In genomic region chr16:47387026-47387734, GRCh38 we compare ENCODE assay signal across 26 cellular contexts.
"Had no signal": no experiment of that assay in that cellular context is flagged by ENCODE, and none has a peak within 500 bp of the region (broad histone marks: within the 10 kb centered on the region; RNA-seq: fewer than 3 reads in every experiment).

No MANE protein-coding gene starts in this region.

- H3K27me3 Mint-ChIP-seq: activated B cell treated with CpG ODN at 0.5 μM for 24 hours; activated CD8-positive, alpha-beta memory T cell treated with anti-CD3 and anti-CD28 coated beads, Interleukin-2, amount 10 ng/mL, durations not matched to agents 7 days and 5 days; activated naive CD4-positive, alpha-beta T cell treated with anti-CD3 and anti-CD28 coated beads, Interleukin-2, amount 50 U/mL, for 24 hours; activated naive CD8-positive, alpha-beta T cell treated with anti-CD3 and anti-CD28 coated beads, Interleukin-2, amount 50 U/mL, for 24 hours had no signal

- H3K9me3 Mint-ChIP-seq: activated B cell treated with CpG ODN at 0.5 μM for 24 hours; activated naive CD4-positive, alpha-beta T cell treated with anti-CD3 and anti-CD28 coated beads, Interleukin-2, amount 50 U/mL, for 24 hours; activated naive CD8-positive, alpha-beta T cell treated with anti-CD3 and anti-CD28 coated beads, Interleukin-2, amount 50 U/mL, for 24 hours; activated T-helper 2 cell treated with anti-CD3 and anti-CD28 coated beads, Interferon-gamma antibody, Interleukin-2, Interleukin-4, amounts not matched to agents 10 μg/mL and 5 μg/mL and 100 μg/mL, durations not matched to agents 14 hours and 24 hours and 36 hours; immature natural killer cell had no signal

- H3K4me1 ChIP-seq: lower lobe of right lung, prostate gland had no signal

- H3K27ac ChIP-seq: heart left ventricle, lower lobe of right lung, ovary, prostate gland, spleen, tibial nerve had no signal

- H3K27me3 ChIP-seq: heart left ventricle, ovary, spleen, tibial nerve had no signal

- H3K36me3 ChIP-seq: lower lobe of right lung, ovary, prostate gland had no signal

- H3K4me3 ChIP-seq: heart left ventricle, lower lobe of right lung, mucosa of descending colon, ovary, prostate gland, spleen, tibial nerve had no signal

- DNase-seq: activated B cell treated with CpG ODN at 0.5 μM for 24 hours; activated CD4-positive, alpha-beta T cell treated with anti-CD3 and anti-CD28 coated beads, Interleukin-2, amount 50 U/mL, for 1 hour; activated CD8-positive, alpha-beta memory T cell treated with anti-CD3 and anti-CD28 coated beads, Interleukin-2, amount 10 ng/mL, durations not matched to agents 7 days and 5 days; activated CD8-positive, alpha-beta T cell treated with anti-CD3 and anti-CD28 coated beads, Interleukin-2, amount 10 ng/mL, durations not matched to agents 7 days and 5 days; activated naive CD8-positive, alpha-beta T cell treated with anti-CD3 and anti-CD28 coated beads, Interleukin-2, amount 50 U/mL, for 24 hours; activated T-cell treated with anti-CD3 and anti-CD28 coated beads, Interleukin-2, amount 50 U/mL, for 48 hours; amygdala; central memory CD4-positive, alpha-beta T cell; effector CD8-positive, alpha-beta T cell; erythroblast; heart left ventricle; hypothalamus; immature natural killer cell; lower lobe of right lung; mesenchymal stem cell; mucosa of descending colon; ovary; retina; spleen; stimulated activated naive CD4-positive, alpha-beta T cell treated with Interleukin-2 at 50 U/mL for 16 hours; T-helper 2 cell had no signal

- H3K36me3 Mint-ChIP-seq: activated CD8-positive, alpha-beta memory T cell treated with anti-CD3 and anti-CD28 coated beads, Interleukin-2, amount 10 ng/mL, durations not matched to agents 7 days and 5 days had no signal

- H3K4me3 Mint-ChIP-seq: activated B cell treated with CpG ODN at 0.5 μM for 24 hours; activated CD8-positive, alpha-beta memory T cell treated with anti-CD3 and anti-CD28 coated beads, Interleukin-2, amount 10 ng/mL, durations not matched to agents 7 days and 5 days; activated CD8-positive, alpha-beta T cell treated with anti-CD3 and anti-CD28 coated beads, Interleukin-2, amount 10 ng/mL, durations not matched to agents 7 days and 5 days; activated naive CD4-positive, alpha-beta T cell treated with anti-CD3 and anti-CD28 coated beads, Interleukin-2, amount 50 U/mL, for 24 hours; activated naive CD8-positive, alpha-beta T cell treated with anti-CD3 and anti-CD28 coated beads, Interleukin-2, amount 50 U/mL, for 24 hours; immature natural killer cell had no signal

- H3K27ac Mint-ChIP-seq: activated B cell treated with CpG ODN at 0.5 μM for 24 hours; activated CD8-positive, alpha-beta memory T cell treated with anti-CD3 and anti-CD28 coated beads, Interleukin-2, amount 10 ng/mL, durations not matched to agents 7 days and 5 days; activated CD8-positive, alpha-beta T cell treated with anti-CD3 and anti-CD28 coated beads, Interleukin-2, amount 10 ng/mL, durations not matched to agents 7 days and 5 days; activated naive CD4-positive, alpha-beta T cell treated with anti-CD3 and anti-CD28 coated beads, Interleukin-2, amount 50 U/mL, for 24 hours; activated naive CD8-positive, alpha-beta T cell treated with anti-CD3 and anti-CD28 coated beads, Interleukin-2, amount 50 U/mL, for 24 hours; activated T-helper 2 cell treated with anti-CD3 and anti-CD28 coated beads, Interferon-gamma antibody, Interleukin-2, Interleukin-4, amounts not matched to agents 10 μg/mL and 5 μg/mL and 100 μg/mL, durations not matched to agents 14 hours and 24 hours and 36 hours had no signal

- ATAC-seq: activated CD8-positive, alpha-beta memory T cell treated with anti-CD3 and anti-CD28 coated beads, Interleukin-2, amount 10 ng/mL, durations not matched to agents 7 days and 5 days; activated CD8-positive, alpha-beta T cell treated with anti-CD3 and anti-CD28 coated beads, Interleukin-2, amount 10 ng/mL, durations not matched to agents 7 days and 5 days; activated naive CD8-positive, alpha-beta T cell treated with anti-CD3 and anti-CD28 coated beads, Interleukin-2, amount 50 U/mL, for 24 hours; heart left ventricle; left lobe of liver; lower lobe of right lung; mucosa of descending colon had no signal
